8 cellular contexts compared by ENCODE assay signal in genomic region chr6:56874328-56874727, GRCh38.
"Had no signal": no experiment of that assay in that cellular context is flagged by ENCODE, and none has a peak within 500 bp of the region (broad histone marks: within the 10 kb centered on the region; RNA-seq: fewer than 3 reads in every experiment).

No MANE protein-coding gene starts in this region.

- ATAC-seq: HepG2 had no signal

- DNase-seq: IMR-90, Karpas-422, KBM-7, KG1 had no signal

- H3K9ac ChIP-seq: KMS-11 had no signal

- H3K27ac ChIP-seq: HL-60, KMS-11 had no signal

- FAIRE-seq: HepG2, HTR-8/SVneo had no signal

- H3K4me2 ChIP-seq: KMS-11 had no signal
